In the genomic region with DNA sequence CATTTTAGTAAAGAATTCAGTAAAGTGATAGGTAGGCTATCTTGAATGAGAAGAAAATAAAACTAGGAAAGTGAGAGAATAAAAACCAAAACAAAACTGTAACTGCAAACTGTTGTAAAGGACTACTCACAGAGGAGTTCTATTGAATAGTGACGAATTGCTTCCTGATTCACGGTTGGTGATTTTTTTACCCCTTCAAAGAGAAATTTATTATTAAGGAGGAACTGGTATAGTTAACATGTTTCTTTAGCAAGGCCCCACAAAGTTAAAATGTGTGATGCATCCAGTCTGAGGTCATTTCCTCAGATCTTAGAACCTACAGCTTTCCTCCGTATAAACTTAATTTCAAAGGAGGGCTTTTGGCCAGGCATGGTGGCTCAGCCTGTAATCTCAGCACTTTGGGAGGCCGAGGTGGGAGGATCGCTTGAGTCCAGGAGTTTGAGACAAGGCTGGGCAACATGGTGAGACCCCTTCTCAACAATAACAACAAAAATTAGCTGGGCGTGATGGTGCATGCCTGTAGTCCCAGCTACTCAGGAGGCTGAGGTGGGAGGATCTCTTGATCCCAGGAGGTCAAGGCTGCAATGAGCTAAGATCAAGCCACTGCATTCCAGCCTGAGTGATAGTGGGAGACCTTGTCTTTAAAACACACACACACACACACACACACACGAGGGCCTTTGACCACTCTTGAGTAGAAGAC, we compare ENCODE assay signal across 16 cellular contexts. TPM values are rescaled to one million over a fixed set of nuclear protein-coding genes. Genes with fewer than 3 reads are reported as not detected.
DNase-seq lines count a peak whose midpoint lies in the region; ATAC-seq and TF ChIP-seq lines count a peak whose summit lies in the region.
"Had no signal": no experiment of that assay in that cellular context is flagged by ENCODE, and none has a peak within 500 bp of the region (broad histone marks: within the 10 kb centered on the region; RNA-seq: fewer than 3 reads in every experiment).

No MANE protein-coding gene starts in this region.

- intact Hi-C loops in activated CD4-positive, alpha-beta T cell treated with anti-CD3 and anti-CD28 coated beads, Interleukin-2, amount 10 ng/mL, durations not matched to agents 24 days and 14 days (cut with micrococcal nuclease): no loop called here

- peaks cover 4% of the 10 kb centered on the region for H3K27me3 Mint-ChIP-seq in activated CD4-positive, alpha-beta T cell treated with anti-CD3 and anti-CD28 coated beads, Interleukin-2, amount 10 ng/mL, durations not matched to agents 24 days and 14 days

- DNase-seq in activated CD4-positive, alpha-beta T cell treated with anti-CD3 and anti-CD28 coated beads, Interleukin-2, amount 10 ng/mL, durations not matched to agents 24 days and 14 days: no peak
- no peak for DNase-seq in activated CD4-positive, alpha-beta T cell treated with anti-CD3 and anti-CD28 coated beads, Interleukin-2, amount 50 U/mL, for 1 hour
- DNase-seq in MM.1S: peak; percentile 44
- peak; percentile 64 for DNase-seq in central memory CD4-positive, alpha-beta T cell
- DNase-seq in stimulated activated effector memory CD8-positive, alpha-beta T cell treated with anti-CD3 and anti-CD28 coated beads, Interleukin-12 subunit alpha, Interleukin-12 subunit beta, amount 100 ng/mL, for 72 hours (ENCODE audit: low spot score in 2 of 2): no peak
- DNase-seq in pons (ENCODE audit: low spot score): no peak
- no peak for DNase-seq in Peyer's patch
- DNase-seq: adrenal gland, Calu3, colonic mucosa, HCEC 1CT, NCI-H146, NCI-H526 had no signal

- H3K9me3 ChIP-seq in MM.1S (replicated peaks; ENCODE audit: insufficient read depth, low read length) (no peaks in the 10 kb centered on the region), Peyer's patch (no peaks in the 10 kb centered on the region)
- H3K9me3 ChIP-seq: A549, adrenal gland, colonic mucosa had no signal

- H3F3A ChIP-seq in MM.1S (ENCODE audit: insufficient read depth, low read length): peaks cover 96% of the 10 kb centered on the region

- no peak for TF ChIP-seq POLR2A in Peyer's patch (IDR thresholded peaks at IDR 0.05)

- H3K36me3 ChIP-seq in MM.1S (replicated peaks; ENCODE audit: insufficient read depth, low read length) (peaks cover 56% of the 10 kb centered on the region), Peyer's patch (no peaks in the 10 kb centered on the region)
- H3K36me3 ChIP-seq: adrenal gland, colonic mucosa had no signal

- H3K4me1 ChIP-seq in MM.1S (ENCODE audit: low read length) (peaks cover 8% of the 10 kb centered on the region; the same call in 1 of the 2 replicates), Peyer's patch (peaks cover 0 to 11% (median 3%) of the 10 kb centered on the region in 4 donors)
- H3K4me1 ChIP-seq: adrenal gland, colonic mucosa had no signal

- H3K9ac ChIP-seq in MM.1S (ENCODE audit: low read length): peak overlapping the region; percentile 98

- H3K4me3 Mint-ChIP-seq in activated CD4-positive, alpha-beta T cell treated with anti-CD3 and anti-CD28 coated beads, Interleukin-2, amount 10 ng/mL, durations not matched to agents 24 days and 14 days: peak overlapping the region; percentile 47
- peak overlapping the region; percentile 83 for H3K4me3 Mint-ChIP-seq in stimulated activated effector memory CD8-positive, alpha-beta T cell treated with anti-CD3 and anti-CD28 coated beads, Interleukin-12 subunit alpha, Interleukin-12 subunit beta, amount 100 ng/mL, for 72 hours

- peak overlapping the region; percentile 73 for H3K27ac Mint-ChIP-seq in activated CD4-positive, alpha-beta T cell treated with anti-CD3 and anti-CD28 coated beads, Interleukin-2, amount 10 ng/mL, durations not matched to agents 24 days and 14 days
- peak overlapping the region; percentile 97 for H3K27ac Mint-ChIP-seq in stimulated activated effector memory CD8-positive, alpha-beta T cell treated with anti-CD3 and anti-CD28 coated beads, Interleukin-12 subunit alpha, Interleukin-12 subunit beta, amount 100 ng/mL, for 72 hours

- H3K4me3 ChIP-seq in MM.1S (ENCODE audit: low read length) (peak overlapping the region; percentile 95), Peyer's patch (no peak overlapping the region)
- H3K4me3 ChIP-seq: A549, adrenal gland, colonic mucosa had no signal

- H3K9me2 ChIP-seq in MM.1S (replicated peaks; ENCODE audit: insufficient read depth, low read length): no peaks in the 10 kb centered on the region

- H2AFZ ChIP-seq in MM.1S (ENCODE audit: low read length): no peak overlapping the region

- TF ChIP-seq CTCF in MM.1S (IDR thresholded peaks at IDR 0.05; ENCODE audit: low read length) (no peak), Peyer's patch (IDR thresholded peaks at IDR 0.05) (no peak)

- no peaks in the 10 kb centered on the region for H3K9me3 Mint-ChIP-seq in activated CD4-positive, alpha-beta T cell treated with anti-CD3 and anti-CD28 coated beads, Interleukin-2, amount 10 ng/mL, durations not matched to agents 24 days and 14 days
- no peaks in the 10 kb centered on the region for H3K9me3 Mint-ChIP-seq in stimulated activated effector memory CD8-positive, alpha-beta T cell treated with anti-CD3 and anti-CD28 coated beads, Interleukin-12 subunit alpha, Interleukin-12 subunit beta, amount 100 ng/mL, for 72 hours

- no peak for ATAC-seq in stimulated activated effector memory CD8-positive, alpha-beta T cell treated with anti-CD3 and anti-CD28 coated beads, Interleukin-12 subunit alpha, Interleukin-12 subunit beta, amount 100 ng/mL, for 72 hours
- no peak for ATAC-seq in HG03442 (IDR thresholded peaks at IDR 0.05; ENCODE audit: unreplicated experiment)
- ATAC-seq: A549 had no signal

- H3K27ac ChIP-seq in MM.1S (ENCODE audit: low read length): peak overlapping the region; percentile 98
- peak overlapping the region in 2 of 4 donors; percentile 20 to 57 for H3K27ac ChIP-seq in Peyer's patch
- H3K27ac ChIP-seq: A549, adrenal gland, colonic mucosa, RWPE1 had no signal

- H4K20me1 ChIP-seq in MM.1S (ENCODE audit: insufficient read depth, low read length): no peaks in the 10 kb centered on the region

- H3K4me2 ChIP-seq in MM.1S (ENCODE audit: low read depth, low read length): peak overlapping the region; percentile 95
- H3K4me2 ChIP-seq: A549 had no signal

- H3K27me3 ChIP-seq in MM.1S (replicated peaks; ENCODE audit: insufficient read depth, low read length) (no peaks in the 10 kb centered on the region), Peyer's patch (no peaks in the 10 kb centered on the region)
- H3K27me3 ChIP-seq: colonic mucosa had no signal

- peaks cover 80% of the 10 kb centered on the region for H3K4me1 Mint-ChIP-seq in activated CD4-positive, alpha-beta T cell treated with anti-CD3 and anti-CD28 coated beads, Interleukin-2, amount 10 ng/mL, durations not matched to agents 24 days and 14 days
- H3K4me1 Mint-ChIP-seq in stimulated activated effector memory CD8-positive, alpha-beta T cell treated with anti-CD3 and anti-CD28 coated beads, Interleukin-12 subunit alpha, Interleukin-12 subunit beta, amount 100 ng/mL, for 72 hours: peaks cover 79% of the 10 kb centered on the region

- peaks cover 100% of the 10 kb centered on the region for H3K79me2 ChIP-seq in MM.1S (ENCODE audit: low read length)

- peaks cover 73% of the 10 kb centered on the region for H3K36me3 Mint-ChIP-seq in activated CD4-positive, alpha-beta T cell treated with anti-CD3 and anti-CD28 coated beads, Interleukin-2, amount 10 ng/mL, durations not matched to agents 24 days and 14 days (ENCODE audit: low read depth)
- H3K36me3 Mint-ChIP-seq in stimulated activated effector memory CD8-positive, alpha-beta T cell treated with anti-CD3 and anti-CD28 coated beads, Interleukin-12 subunit alpha, Interleukin-12 subunit beta, amount 100 ng/mL, for 72 hours: peaks cover 100% of the 10 kb centered on the region

RNA-seq across cellular contexts. Expression of gene PRDM1, which starts 8.3 kb away (rescaled TPM):
- 35.9 and 37.4 TPM in 2 replicates for total RNA-seq in activated CD4-positive, alpha-beta T cell treated with anti-CD3 and anti-CD28 coated beads, Interleukin-2, amount 10 ng/mL, durations not matched to agents 24 days and 14 days
- total RNA-seq in Peyer's patch: 10 to 100 TPM in 3 of 4 donors, 1 to 10 TPM in 1; 6.4 to 57.8 (median 14.9) TPM

Comparison
In these comparisons a context has a peak if more than half of its experiments do, and no peak if none do; other contexts are left out.
1. DNase-seq: peak in MM.1S (single experiment) and central memory CD4-positive, alpha-beta T cell (single experiment); none in activated CD4-positive, alpha-beta T cell treated with anti-CD3 and anti-CD28 coated beads, Interleukin-2, amount 10 ng/mL, durations not matched to agents 24 days and 14 days (single experiment), activated CD4-positive, alpha-beta T cell treated with anti-CD3 and anti-CD28 coated beads, Interleukin-2, amount 50 U/mL, for 1 hour (single experiment), stimulated activated effector memory CD8-positive, alpha-beta T cell treated with anti-CD3 and anti-CD28 coated beads, Interleukin-12 subunit alpha, Interleukin-12 subunit beta, amount 100 ng/mL, for 72 hours (0 of 2), pons (single experiment) and Peyer's patch (0 of 3).